ENCODE assay signal across 26 cellular contexts in genomic region chr17:59131131-59131530, GRCh38.
"Had no signal": no experiment of that assay in that cellular context is flagged by ENCODE, and none has a peak within 500 bp of the region (broad histone marks: within the 10 kb centered on the region; RNA-seq: fewer than 3 reads in every experiment).

No MANE protein-coding gene starts in this region.

- H3K36me3 ChIP-seq: right lobe of liver, thoracic aorta had no signal

- H2AFZ ChIP-seq: hepatocyte, neural progenitor cell, parathyroid adenoma had no signal

- H3K27ac ChIP-seq: coronary artery, esophagus muscularis mucosa, foreskin keratinocyte, gastroesophageal sphincter, heart left ventricle, hepatocyte, left lung, neural progenitor cell, parathyroid adenoma, right lobe of liver, stomach, thoracic aorta, tibial nerve, upper lobe of left lung had no signal

- H3K4me2 ChIP-seq: hepatocyte, neural progenitor cell had no signal

- ATAC-seq: foreskin keratinocyte; gastroesophageal sphincter; heart left ventricle; left cardiac atrium; left lung; naive thymus-derived CD4-positive, alpha-beta T cell; right lobe of liver had no signal

- DNase-seq: dermis blood vessel endothelial cell; effector memory CD4-positive, alpha-beta T cell; foreskin keratinocyte; heart left ventricle; left cardiac atrium; left lung; mesendoderm; midbrain; naive thymus-derived CD4-positive, alpha-beta T cell; right lobe of liver; small intestine; stimulated activated CD4-positive, alpha-beta T cell treated with anti-CD3 and anti-CD28 coated beads, Interleukin-12 subunit alpha, Interleukin-12 subunit beta, amount 100 ng/mL, for 4 hours; stimulated activated CD4-positive, alpha-beta T cell treated with anti-CD3 and anti-CD28 coated beads, Interleukin-1b, Interleukin-23, amount 100 ng/mL, for 48 hours; stimulated activated CD4-positive, alpha-beta T cell treated with anti-CD3 and anti-CD28 coated beads, Interleukin-4, amount 100 ng/mL, for 1 hour; stimulated activated CD8-positive, alpha-beta memory T cell treated with anti-CD3 and anti-CD28 coated beads, Interleukin-4, amount 100 ng/mL, for 48 hours; stimulated activated naive CD4-positive, alpha-beta T cell; stomach; upper lobe of left lung had no signal

- H3K9me3 ChIP-seq: esophagus muscularis mucosa, gastroesophageal sphincter, heart left ventricle, left lung, right lobe of liver, stomach, thoracic aorta, tibial nerve, upper lobe of left lung had no signal

- H3K9ac ChIP-seq: neural progenitor cell, parathyroid adenoma had no signal

- H3K4me3 ChIP-seq: coronary artery, esophagus muscularis mucosa, gastroesophageal sphincter, heart left ventricle, hepatocyte, left lung, neural progenitor cell, right lobe of liver, stomach, thoracic aorta, tibial nerve, upper lobe of left lung had no signal

- H3K27me3 ChIP-seq: esophagus muscularis mucosa, foreskin keratinocyte, gastroesophageal sphincter, heart left ventricle, hepatocyte, left lung, neural progenitor cell, right lobe of liver, stomach, tibial nerve, upper lobe of left lung had no signal

- H3K4me1 ChIP-seq: esophagus muscularis mucosa, foreskin keratinocyte, left lung, neural progenitor cell, parathyroid adenoma, right lobe of liver, stomach, tibial nerve, upper lobe of left lung had no signal
